8 cellular contexts compared by ENCODE assay signal in the genomic region with DNA sequence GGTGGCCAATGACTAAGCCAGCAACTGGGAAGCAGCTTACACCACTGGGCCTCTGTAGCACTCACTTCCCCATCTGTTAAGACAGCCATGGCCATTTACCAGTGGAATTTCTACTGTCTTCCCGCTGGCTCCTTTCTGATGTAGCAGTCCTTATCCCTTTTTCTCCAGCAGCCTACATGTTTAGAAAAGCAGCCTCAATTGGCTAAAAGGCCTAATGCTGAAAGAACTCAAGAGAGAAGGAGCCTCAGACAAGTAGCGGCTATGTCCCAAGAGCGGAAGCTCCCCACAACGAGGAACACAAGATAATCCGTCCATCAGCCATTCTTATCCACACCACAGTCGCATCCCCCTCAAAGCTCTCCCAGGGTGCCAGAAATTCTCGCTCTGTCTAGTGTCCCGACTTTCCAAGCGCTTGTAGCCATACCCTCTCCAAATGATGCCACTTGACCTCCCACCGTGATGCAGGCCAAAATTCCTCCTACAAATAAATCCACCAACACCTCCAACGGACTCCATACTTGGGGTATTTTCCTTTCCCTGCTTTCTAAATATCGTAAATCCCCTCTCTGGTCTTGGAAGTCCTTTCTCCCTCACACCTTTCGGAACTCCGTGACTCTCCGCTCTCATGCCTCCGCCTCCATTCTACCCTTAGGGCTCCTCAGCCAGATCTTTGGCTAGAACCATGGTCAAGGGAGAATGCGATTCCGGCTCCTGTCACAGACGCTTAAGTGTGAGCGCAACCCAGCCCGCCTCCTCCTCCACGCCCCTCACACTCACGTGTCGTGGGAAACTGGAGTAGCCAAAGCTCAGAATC. TPM values are rescaled to one million over a fixed set of nuclear protein-coding genes. Genes with fewer than 3 reads are reported as not detected.
DNase-seq lines count a peak whose midpoint lies in the region; ATAC-seq and TF ChIP-seq lines count a peak whose summit lies in the region.

No MANE protein-coding gene starts in this region.

- in situ Hi-C loops in GM13977 (cut with MboI; ENCODE audit: low pct_unique_long_range_greater_than_20kb, low sequenced_read_pairs, unreplicated experiment) = no loop called here

- H3K36me3 Mint-ChIP-seq in naive B cell = peaks cover 7 to 10% of the 10 kb centered on the region in 2 donors

- no peak for TF ChIP-seq CTCF in GM13977 (IDR thresholded peaks at IDR 0.05; ENCODE audit: extremely low read depth, insufficient read depth, missing control alignments)

- H3K4me3 ChIP-seq in esophagus (ENCODE audit: low read depth in 1 of 2, low read length in 2 of 2) = peak overlapping the region; percentile 76 to 80

- peak overlapping the region; percentile 93 to 100 (median 98) for H3K4me3 Mint-ChIP-seq in naive B cell

- H3K27ac ChIP-seq in esophagus (ENCODE audit: low read depth in 2 of 2, low read length in 1 of 2) = peak overlapping the region; percentile 99

- H3K36me3 ChIP-seq in esophagus (ENCODE audit: control insufficient read depth in 2 of 2, insufficient read depth in 2 of 2, low read length in 1 of 2) = peaks cover 3 to 5% of the 10 kb centered on the region in 2 donors

- peaks cover 26 to 52% (median 48%) of the 10 kb centered on the region in 3 donors for H3K4me1 Mint-ChIP-seq in naive B cell

- DNase-seq in NCI-H2196 (lab: John Stamatoyannopoulos, UW; ENCODE audit: unreplicated experiment) = peak; percentile 39
- no peak for DNase-seq in NCI-H2196 treated with DMSO at 0.1 percent for 48 hours (lab: John Stamatoyannopoulos, UW; ENCODE audit: unreplicated experiment)
- peak; percentile 13 for DNase-seq in HuH-7.5 (ENCODE audit: low spot score)
- DNase-seq in UCSD-AML1 (lab: John Stamatoyannopoulos, UW; ENCODE audit: unreplicated experiment) = peak; percentile 55
- DNase-seq in naive B cell = peak; percentile 21
- no peak for DNase-seq in GM13977 (ENCODE audit: low spot score)

- ATAC-seq in GM21619 (IDR thresholded peaks at IDR 0.05; ENCODE audit: unreplicated experiment) (peak; percentile 27), naive B cell (ENCODE audit: low read depth in 2 of 2) (peak; percentile 31 to 36)

- H3K27me3 ChIP-seq in esophagus (ENCODE audit: control insufficient read depth in 1 of 2, insufficient read depth in 2 of 2, low read length in 2 of 2) = no peaks in the 10 kb centered on the region

- H3K9me3 ChIP-seq in esophagus (ENCODE audit: control insufficient read depth in 2 of 2, insufficient read depth in 1 of 2, low read depth in 1 of 2, low read length in 1 of 2) = no peaks in the 10 kb centered on the region

- 0 to 1% methylated on average over 24 of the region's 24 CpGs for WGBS in esophagus, 2 donors

- peak overlapping the region; percentile 91 to 99 (median 98) for H3K27ac Mint-ChIP-seq in naive B cell

- H3K4me1 ChIP-seq in esophagus (ENCODE audit: control insufficient read depth in 2 of 2, insufficient read depth in 2 of 2, low read length in 1 of 2) = no peaks in the 10 kb centered on the region

- no peaks in the 10 kb centered on the region for H3K27me3 Mint-ChIP-seq in naive B cell

- H3K9me3 Mint-ChIP-seq in naive B cell = peaks cover 0 to 5% (median 0%) of the 10 kb centered on the region in 7 donors

RNA-seq across cellular contexts. Expression of a gene that starts 0.5 kb away (rescaled TPM):
- polyA plus RNA-seq in esophagus = 10 to 100 TPM; 28.5 to 45.9 TPM
- polyA plus RNA-seq in naive B cell (ENCODE audit: low read depth in 6 of 6) = 100 to 1,000 TPM; 170 to 267 (median 192) TPM

RNA-seq across cellular contexts. Expression of a gene that starts 34.6 kb away (rescaled TPM):
- polyA plus RNA-seq in esophagus = 10 to 100 TPM; 12.0 to 24.4 TPM
- 10 to 100 TPM; 14.9 to 31.0 (median 18.8) TPM for polyA plus RNA-seq in naive B cell (ENCODE audit: low read depth in 6 of 6)

RNA-seq across cellular contexts. Expression of a gene that starts 40.4 kb away (rescaled TPM):
- polyA plus RNA-seq in esophagus = under 1 TPM; 0.47 to 0.52 TPM
- polyA plus RNA-seq in naive B cell (ENCODE audit: low read depth in 6 of 6) = 1 to 10 TPM in 5 of 6 donors, under 1 TPM in 1; 0.40 to 7.1 (median 4.7) TPM

Comparison
In these comparisons a context has a peak if more than half of its experiments do, and no peak if none do; other contexts are left out.
1. DNase-seq: peak in NCI-H2196 (single experiment), HuH-7.5 (single experiment), UCSD-AML1 (single experiment) and naive B cell (single experiment); none in NCI-H2196 treated with DMSO at 0.1 percent for 48 hours (single experiment) and GM13977 (single experiment).